9 cellular contexts compared by ENCODE assay signal in the genomic region with DNA sequence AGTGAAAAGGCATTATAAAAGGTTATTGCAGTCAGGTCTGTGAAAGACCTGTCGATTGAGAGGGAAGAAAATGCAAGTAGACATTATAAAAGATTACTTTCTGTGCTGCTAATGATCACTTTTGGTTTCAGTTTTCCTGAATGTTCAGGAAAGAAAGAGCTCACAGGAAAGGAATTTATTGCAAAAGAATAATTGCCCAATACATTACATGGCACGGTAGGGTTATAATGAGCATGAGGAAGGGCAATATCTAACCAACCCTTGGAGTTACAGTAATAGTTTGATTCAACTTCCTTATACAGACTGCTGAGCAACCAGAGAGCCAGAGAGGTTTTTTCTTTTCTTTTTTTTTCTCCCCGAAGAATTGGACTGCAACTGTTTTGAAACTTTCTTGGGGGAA.
DNase-seq lines count a peak whose midpoint lies in the region; ATAC-seq, FAIRE-seq and TF ChIP-seq lines count a peak whose summit lies in the region.
"Had no signal": no experiment of that assay in that cellular context is flagged by ENCODE, and none has a peak within 500 bp of the region (broad histone marks: within the 10 kb centered on the region; RNA-seq: fewer than 3 reads in every experiment).

No MANE protein-coding gene starts in this region.

- H3K9me3 ChIP-seq in gastrocnemius medialis = no peaks in the 10 kb centered on the region

- no peaks in the 10 kb centered on the region for H3K27me3 ChIP-seq in gastrocnemius medialis

- ATAC-seq in gastrocnemius medialis = peak; percentile 39 to 80
- ATAC-seq in HG03196 (IDR thresholded peaks at IDR 0.05; ENCODE audit: unreplicated experiment) = no peak
- no peak for ATAC-seq in HG03565 (IDR thresholded peaks at IDR 0.05; ENCODE audit: unreplicated experiment)
- ATAC-seq in GM18520 (IDR thresholded peaks at IDR 0.05; ENCODE audit: unreplicated experiment) = no peak
- ATAC-seq in HG03442 (IDR thresholded peaks at IDR 0.05; ENCODE audit: unreplicated experiment) = no peak

- H3K4me1 ChIP-seq in gastrocnemius medialis = no peaks in the 10 kb centered on the region

- intact Hi-C loops in gastrocnemius medialis (cut with DNase I; ENCODE audit: low total_unique reads) = no loop called here

- TF ChIP-seq CTCF in fibroblast of pulmonary artery (IDR thresholded peaks at IDR 0.05; ENCODE audit: low read length, missing control alignments) = no peak
- no peak for TF ChIP-seq CTCF in gastrocnemius medialis (IDR thresholded peaks at IDR 0.05 in 4 of 5, conservative IDR thresholded peaks at IDR 0.05 in 1 of 5)

- in situ Hi-C loops in gastrocnemius medialis (cut with MboI; ENCODE audit: low sequenced_read_pairs in 4 of 4) = no loop called here

- no peak overlapping the region for H3K27ac ChIP-seq in gastrocnemius medialis

- peak overlapping the region; percentile 33 for H3K4me3 ChIP-seq in fibroblast of pulmonary artery (replicated peaks; ENCODE audit: low read depth, low read length)
- no peak overlapping the region for H3K4me3 ChIP-seq in gastrocnemius medialis

- no peaks in the 10 kb centered on the region for H3K36me3 ChIP-seq in gastrocnemius medialis

- peak; percentile 5 for DNase-seq in H54 (ENCODE audit: insufficient read length, low spot score)
- DNase-seq in RKO (ENCODE audit: low spot score) = peak; percentile 26
- DNase-seq in fibroblast of pulmonary artery (ENCODE audit: low read depth) = peak; percentile 92
- DNase-seq in gastrocnemius medialis = no peak
- DNase-seq: NCI-H69 had no signal

- no peak for FAIRE-seq in H54 (lab: Jason Lieb, UNC)

- TF ChIP-seq POLR2A in H54 (IDR thresholded peaks at IDR 0.05; ENCODE audit: low read depth, low read length) = no peak
- TF ChIP-seq POLR2A in gastrocnemius medialis (IDR thresholded peaks at IDR 0.05) = no peak

Comparison
In these comparisons a context has a peak if more than half of its experiments do, and no peak if none do; other contexts are left out.
1. DNase-seq: peak in H54 (single experiment), RKO (single experiment) and fibroblast of pulmonary artery (single experiment); none in gastrocnemius medialis (0 of 2).
2. ATAC-seq: peak in gastrocnemius medialis (2 of 2); none in HG03196 (single experiment), HG03565 (single experiment), GM18520 (single experiment) and HG03442 (single experiment).